Comparison of ENCODE assay signal across 6 cellular contexts in the genomic region with DNA sequence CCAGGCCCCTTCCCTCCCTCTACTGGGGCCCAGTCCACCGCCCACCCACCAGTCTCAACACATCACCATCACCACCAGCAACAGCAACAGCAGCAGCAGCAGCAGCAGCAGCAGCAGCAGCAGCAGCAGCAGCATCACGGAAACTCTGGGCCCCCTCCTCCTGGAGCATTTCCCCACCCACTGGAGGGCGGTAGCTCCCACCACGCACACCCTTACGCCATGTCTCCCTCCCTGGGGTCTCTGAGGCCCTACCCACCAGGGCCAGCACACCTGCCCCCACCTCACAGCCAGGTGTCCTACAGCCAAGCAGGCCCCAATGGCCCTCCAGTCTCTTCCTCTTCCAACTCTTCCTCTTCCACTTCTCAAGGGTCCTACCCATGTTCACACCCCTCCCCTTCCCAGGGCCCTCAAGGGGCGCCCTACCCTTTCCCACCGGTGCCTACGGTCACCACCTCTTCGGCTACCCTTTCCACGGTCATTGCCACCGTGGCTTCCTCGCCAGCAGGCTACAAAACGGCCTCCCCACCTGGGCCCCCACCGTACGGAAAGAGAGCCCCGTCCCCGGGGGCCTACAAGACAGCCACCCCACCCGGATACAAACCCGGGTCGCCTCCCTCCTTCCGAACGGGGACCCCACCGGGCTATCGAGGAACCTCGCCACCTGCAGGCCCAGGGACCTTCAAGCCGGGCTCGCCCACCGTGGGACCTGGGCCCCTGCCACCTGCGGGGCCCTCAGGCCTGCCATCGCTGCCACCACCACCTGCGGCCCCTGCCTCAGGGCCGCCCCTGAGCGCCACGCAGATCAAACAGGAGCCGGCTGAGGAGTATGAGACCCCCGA. TPM values are rescaled to one million over a fixed set of nuclear protein-coding genes. Genes with fewer than 3 reads are reported as not detected.
DNase-seq lines count a peak whose midpoint lies in the region; ATAC-seq and TF ChIP-seq lines count a peak whose summit lies in the region.

No MANE protein-coding gene starts in this region.

- peak overlapping the region in 2 of 3 donors; percentile 29 to 66 for H3K4me3 ChIP-seq in liver (ENCODE audit: low read depth in 1 of 3, low read length in 3 of 3)

- peak overlapping the region; percentile 91 to 96 for H3K27ac ChIP-seq in liver (ENCODE audit: low read depth in 1 of 2, low read length in 2 of 2)

- no peaks in the 10 kb centered on the region for H3K27me3 ChIP-seq in liver (ENCODE audit: control insufficient read depth in 4 of 4, insufficient read depth in 4 of 4, low read length in 3 of 4)

- H3K4me1 ChIP-seq in liver (ENCODE audit: control insufficient read depth in 4 of 4, insufficient read depth in 4 of 4, low read length in 3 of 4) = peaks cover 11 to 38% (median 19%) of the 10 kb centered on the region in 4 donors

- DNase-seq in Right ventricle myocardium inferior (ENCODE audit: missing footprints) (no peak), cardiac septum (ENCODE audit: low spot score) (no peak), NCI-H2196 (lab: John Stamatoyannopoulos, UW; ENCODE audit: unreplicated experiment) (no peak), putamen (ENCODE audit: low spot score) (no peak)
- peak; percentile 66 to 78 for DNase-seq in activated T-cell treated with anti-CD3 and anti-CD28 coated beads, Interleukin-2, amount 50 U/mL, for 48 hours

- no peak for TF ChIP-seq RAD21 in liver (IDR thresholded peaks at IDR 0.05)

- peak; percentile 6 for ATAC-seq in Right ventricle myocardium inferior

- WGBS in liver = 41% methylated on average over 36 of the region's 36 CpGs

- H3K36me3 ChIP-seq in liver (ENCODE audit: control insufficient read depth in 4 of 4, insufficient read depth in 3 of 4, low read depth in 1 of 4, low read length in 3 of 4) = peaks cover 0 to 14% (median 7%) of the 10 kb centered on the region in 4 donors

- no peak for TF ChIP-seq CTCF in liver (IDR thresholded peaks at IDR 0.05; ENCODE audit: low read depth, low read length, missing input control)

- H3K9ac ChIP-seq in liver (ENCODE audit: low read depth in 1 of 2, low read length in 2 of 2) = peak overlapping the region; percentile 17 to 91

- intact Hi-C loops in Right ventricle myocardium inferior (cut with DNase I) (no loop called here), cardiac septum (cut with DNase I) (loop anchor here (5.0 kb wide), 1 partner anchor 35 kb away; the partner anchor contains the start of genes EMG1 and PHB2)

- no peaks in the 10 kb centered on the region for H3K9me3 ChIP-seq in liver (ENCODE audit: control insufficient read depth in 4 of 4, low read length in 3 of 4)

TF ChIP-seq in liver, 16 proteins besides CTCF, POLR2A, EP300 and RAD21:
- no peak for TF ChIP-seq YY1 (IDR thresholded peaks at IDR 0.05)
- TF ChIP-seq SP1 (IDR thresholded peaks at IDR 0.05) = no peak
- TF ChIP-seq, protein P1, sequence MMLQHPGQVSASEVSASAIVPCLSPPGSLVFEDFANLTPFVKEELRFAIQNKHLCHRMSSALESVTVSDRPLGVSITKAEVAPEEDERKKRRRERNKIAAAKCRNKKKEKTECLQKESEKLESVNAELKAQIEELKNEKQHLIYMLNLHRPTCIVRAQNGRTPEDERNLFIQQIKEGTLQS (IDR thresholded peaks at IDR 0.05) = no peak
- TF ChIP-seq GABPA (IDR thresholded peaks at IDR 0.05 in 1 of 2, conservative IDR thresholded peaks at IDR 0.05 in 1 of 2) = no peak
- TF ChIP-seq FOXA1 (IDR thresholded peaks at IDR 0.05) = no peak
- no peak for TF ChIP-seq JUND (IDR thresholded peaks at IDR 0.05)
- TF ChIP-seq, protein P2, sequence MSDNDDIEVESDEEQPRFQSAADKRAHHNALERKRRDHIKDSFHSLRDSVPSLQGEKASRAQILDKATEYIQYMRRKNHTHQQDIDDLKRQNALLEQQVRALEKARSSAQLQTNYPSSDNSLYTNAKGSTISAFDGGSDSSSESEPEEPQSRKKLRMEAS (IDR thresholded peaks at IDR 0.05) = no peak
- no peak for TF ChIP-seq NR2F2 (IDR thresholded peaks at IDR 0.05)
- TF ChIP-seq, protein P3, sequence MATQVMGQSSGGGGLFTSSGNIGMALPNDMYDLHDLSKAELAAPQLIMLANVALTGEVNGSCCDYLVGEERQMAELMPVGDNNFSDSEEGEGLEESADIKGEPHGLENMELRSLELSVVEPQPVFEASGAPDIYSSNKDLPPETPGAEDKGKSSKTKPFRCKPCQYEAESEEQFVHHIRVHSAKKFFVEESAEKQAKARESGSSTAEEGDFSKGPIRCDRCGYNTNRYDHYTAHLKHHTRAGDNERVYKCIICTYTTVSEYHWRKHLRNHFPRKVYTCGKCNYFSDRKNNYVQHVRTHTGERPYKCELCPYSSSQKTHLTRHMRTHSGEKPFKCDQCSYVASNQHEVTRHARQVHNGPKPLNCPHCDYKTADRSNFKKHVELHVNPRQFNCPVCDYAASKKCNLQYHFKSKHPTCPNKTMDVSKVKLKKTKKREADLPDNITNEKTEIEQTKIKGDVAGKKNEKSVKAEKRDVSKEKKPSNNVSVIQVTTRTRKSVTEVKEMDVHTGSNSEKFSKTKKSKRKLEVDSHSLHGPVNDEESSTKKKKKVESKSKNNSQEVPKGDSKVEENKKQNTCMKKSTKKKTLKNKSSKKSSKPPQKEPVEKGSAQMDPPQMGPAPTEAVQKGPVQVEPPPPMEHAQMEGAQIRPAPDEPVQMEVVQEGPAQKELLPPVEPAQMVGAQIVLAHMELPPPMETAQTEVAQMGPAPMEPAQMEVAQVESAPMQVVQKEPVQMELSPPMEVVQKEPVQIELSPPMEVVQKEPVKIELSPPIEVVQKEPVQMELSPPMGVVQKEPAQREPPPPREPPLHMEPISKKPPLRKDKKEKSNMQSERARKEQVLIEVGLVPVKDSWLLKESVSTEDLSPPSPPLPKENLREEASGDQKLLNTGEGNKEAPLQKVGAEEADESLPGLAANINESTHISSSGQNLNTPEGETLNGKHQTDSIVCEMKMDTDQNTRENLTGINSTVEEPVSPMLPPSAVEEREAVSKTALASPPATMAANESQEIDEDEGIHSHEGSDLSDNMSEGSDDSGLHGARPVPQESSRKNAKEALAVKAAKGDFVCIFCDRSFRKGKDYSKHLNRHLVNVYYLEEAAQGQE (IDR thresholded peaks at IDR 0.05) = no peak
- TF ChIP-seq, protein P4, sequence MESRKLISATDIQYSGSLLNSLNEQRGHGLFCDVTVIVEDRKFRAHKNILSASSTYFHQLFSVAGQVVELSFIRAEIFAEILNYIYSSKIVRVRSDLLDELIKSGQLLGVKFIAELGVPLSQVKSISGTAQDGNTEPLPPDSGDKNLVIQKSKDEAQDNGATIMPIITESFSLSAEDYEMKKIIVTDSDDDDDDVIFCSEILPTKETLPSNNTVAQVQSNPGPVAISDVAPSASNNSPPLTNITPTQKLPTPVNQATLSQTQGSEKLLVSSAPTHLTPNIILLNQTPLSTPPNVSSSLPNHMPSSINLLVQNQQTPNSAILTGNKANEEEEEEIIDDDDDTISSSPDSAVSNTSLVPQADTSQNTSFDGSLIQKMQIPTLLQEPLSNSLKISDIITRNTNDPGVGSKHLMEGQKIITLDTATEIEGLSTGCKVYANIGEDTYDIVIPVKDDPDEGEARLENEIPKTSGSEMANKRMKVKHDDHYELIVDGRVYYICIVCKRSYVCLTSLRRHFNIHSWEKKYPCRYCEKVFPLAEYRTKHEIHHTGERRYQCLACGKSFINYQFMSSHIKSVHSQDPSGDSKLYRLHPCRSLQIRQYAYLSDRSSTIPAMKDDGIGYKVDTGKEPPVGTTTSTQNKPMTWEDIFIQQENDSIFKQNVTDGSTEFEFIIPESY (IDR thresholded peaks at IDR 0.05) = no peak
- no peak for TF ChIP-seq EGR1 (IDR thresholded peaks at IDR 0.05; ENCODE audit: low read depth in 2 of 2)
- no peak for TF ChIP-seq FOXA2 (IDR thresholded peaks at IDR 0.05)

RNA-seq across cellular contexts. Expression of gene RNU7-1, which starts 6.8 kb away (rescaled TPM):
- not detected for total RNA-seq in Right ventricle myocardium inferior
- not detected for total RNA-seq in cardiac septum
- total RNA-seq in liver = not detected
- polyA plus RNA-seq in liver = not detected

RNA-seq across cellular contexts. Expression of gene C12orf57, which starts 7.0 kb away (rescaled TPM):
- total RNA-seq in Right ventricle myocardium inferior = 250 TPM
- total RNA-seq in cardiac septum = 162 TPM
- total RNA-seq in liver = 10 to 100 TPM; 49.2 to 53.8 TPM
- 100 to 1,000 TPM in 1 of 2 donors, 10 to 100 TPM in 1; 77.7 to 193 TPM for polyA plus RNA-seq in liver

RNA-seq across cellular contexts. Expression of gene ATN1, which starts 9.1 kb away (rescaled TPM):
- total RNA-seq in Right ventricle myocardium inferior (78.9 TPM), cardiac septum (76.9 TPM), liver (10 to 100 TPM in 1 of 2 donors, 1 to 10 TPM in 1; 3.6 to 10.2 TPM)
- 10 to 100 TPM in 1 of 2 donors, 1 to 10 TPM in 1; 5.6 to 12.6 TPM for polyA plus RNA-seq in liver

RNA-seq across cellular contexts. Expression of gene PTPN6, which starts 14.3 kb away (rescaled TPM):
- total RNA-seq in Right ventricle myocardium inferior (9.1 TPM), cardiac septum (7.0 TPM), liver (10 to 100 TPM; 19.7 to 41.0 TPM)
- 10 to 100 TPM; 15.2 to 19.4 TPM for polyA plus RNA-seq in liver

RNA-seq across cellular contexts. Expression of gene ENO2, which starts 22.5 kb away (rescaled TPM):
- total RNA-seq in Right ventricle myocardium inferior (10.2 TPM), cardiac septum (29.7 TPM), liver (1 to 10 TPM; 1.1 to 3.1 TPM)
- polyA plus RNA-seq in liver = 1 to 10 TPM; 1.3 to 1.6 TPM

Comparison
In these comparisons a context has a peak if more than half of its experiments do, and no peak if none do; other contexts are left out.
1. DNase-seq: peak in activated T-cell treated with anti-CD3 and anti-CD28 coated beads, Interleukin-2, amount 50 U/mL, for 48 hours (2 of 2); none in Right ventricle myocardium inferior (single experiment), cardiac septum (single experiment), NCI-H2196 (single experiment) and putamen (single experiment).